15 cellular contexts compared by ENCODE assay signal in genomic region chr9:117547904-117548303, GRCh38.
DNase-seq lines count a peak whose midpoint lies in the region; ATAC-seq and TF ChIP-seq lines count a peak whose summit lies in the region.
"Had no signal": no experiment of that assay in that cellular context is flagged by ENCODE, and none has a peak within 500 bp of the region (broad histone marks: within the 10 kb centered on the region; RNA-seq: fewer than 3 reads in every experiment).

No MANE protein-coding gene starts in this region.

- intact Hi-C loops in natural killer cell (cut with micrococcal nuclease) (no loop called here), stomach (cut with DNase I; ENCODE audit: low total_unique reads) (no loop called here)

- peak overlapping the region; percentile 46 for H3K4me3 Mint-ChIP-seq in natural killer cell
- no peak overlapping the region for H3K4me3 Mint-ChIP-seq in natural killer cell treated with Interleukin-12 subunit alpha and Interleukin-12 subunit beta and Interleukin-15 and Interleukin-18, amount 100 ng/mL, for 72 hours
- H3K4me3 Mint-ChIP-seq: CD4-positive, CD25-positive, alpha-beta regulatory T cell; GM23338 had no signal

- H3K36me3 ChIP-seq in WERI-Rb-1 (no peaks in the 10 kb centered on the region), stomach (no peaks in the 10 kb centered on the region)
- H3K36me3 ChIP-seq: BLaER1 treated with 17β-estradiol and CSF1 and Interleukin-3, amounts not matched to agents 10 nM and 100 nM had no signal

- no peak for TF ChIP-seq CTCF in natural killer cell (IDR thresholded peaks at IDR 0.05)
- no peak for TF ChIP-seq CTCF in WERI-Rb-1 (IDR thresholded peaks at IDR 0.05; ENCODE audit: low read depth, low read length)
- TF ChIP-seq CTCF in stomach (IDR thresholded peaks at IDR 0.05) = no peak

- ATAC-seq in natural killer cell = no peak
- ATAC-seq in natural killer cell treated with Interleukin-12 subunit alpha and Interleukin-12 subunit beta and Interleukin-15 and Interleukin-18, amount 100 ng/mL, for 72 hours = no peak
- ATAC-seq: GM23338 had no signal

- H3K4me3 ChIP-seq in WERI-Rb-1 (ENCODE audit: low read depth, low read length) = peak overlapping the region; percentile 54
- no peak overlapping the region for H3K4me3 ChIP-seq in stomach
- H3K4me3 ChIP-seq: BLaER1 treated with 17β-estradiol and CSF1 and Interleukin-3, amounts not matched to agents 10 nM and 100 nM; GM23338 had no signal

- no peak for TF ChIP-seq POLR2A in stomach (IDR thresholded peaks at IDR 0.05)

- no peaks in the 10 kb centered on the region for H3K36me3 Mint-ChIP-seq in natural killer cell
- no peaks in the 10 kb centered on the region for H3K36me3 Mint-ChIP-seq in natural killer cell treated with Interleukin-12 subunit alpha and Interleukin-12 subunit beta and Interleukin-15 and Interleukin-18, amount 100 ng/mL, for 72 hours
- H3K36me3 Mint-ChIP-seq: CD4-positive, CD25-positive, alpha-beta regulatory T cell had no signal

- H3K9me3 Mint-ChIP-seq in natural killer cell = peaks cover 0 to 6% of the 10 kb centered on the region in 2 donors
- peaks cover 7% of the 10 kb centered on the region for H3K9me3 Mint-ChIP-seq in natural killer cell treated with Interleukin-12 subunit alpha and Interleukin-12 subunit beta and Interleukin-15 and Interleukin-18, amount 100 ng/mL, for 72 hours
- H3K9me3 Mint-ChIP-seq: GM23338, H9 had no signal

- H3K4me1 Mint-ChIP-seq in natural killer cell = peaks cover 11 to 13% of the 10 kb centered on the region in 2 donors
- peaks cover 5 to 6% of the 10 kb centered on the region in 2 donors for H3K4me1 Mint-ChIP-seq in natural killer cell treated with Interleukin-12 subunit alpha and Interleukin-12 subunit beta and Interleukin-15 and Interleukin-18, amount 100 ng/mL, for 72 hours (ENCODE audit: low read depth in 2 of 2)

- H3K27ac ChIP-seq in WERI-Rb-1 (peak overlapping the region; percentile 78), stomach (peak overlapping the region in 3 of 5 donors; percentile 50 to 82 (median 79))
- H3K27ac ChIP-seq: BLaER1 treated with 17β-estradiol and CSF1 and Interleukin-3, amounts not matched to agents 10 nM and 100 nM had no signal

- no peak for DNase-seq in natural killer cell
- DNase-seq in natural killer cell treated with Interleukin-12 subunit alpha and Interleukin-12 subunit beta and Interleukin-15 and Interleukin-18, amount 100 ng/mL, for 72 hours (ENCODE audit: low spot score) = no peak
- DNase-seq in WERI-Rb-1 = no peak
- peak; percentile 13 for DNase-seq in myocyte (ENCODE audit: low read depth)
- no peak for DNase-seq in stomach
- DNase-seq in KG1 (lab: John Stamatoyannopoulos, UW) = no peak
- no peak for DNase-seq in stimulated activated CD4-positive, alpha-beta T cell treated with anti-CD3 and anti-CD28 coated beads, Interleukin-2, amount 100 ng/mL, for 24 hours
- no peak for DNase-seq in NCI-H2227 (lab: John Stamatoyannopoulos, UW; ENCODE audit: unreplicated experiment)
- DNase-seq: ACHN; CD4-positive, CD25-positive, alpha-beta regulatory T cell; DMS 273 treated with DMSO at 0.1 percent for 48 hours; EL; H9 had no signal

- 62 to 69% (median 66%) methylated on average over 3 of the region's 3 CpGs for WGBS in stomach, 5 donors

- peaks cover 0 to 7% (median 1%) of the 10 kb centered on the region in 4 donors for H3K4me1 ChIP-seq in stomach

- no peaks in the 10 kb centered on the region for H3K27me3 ChIP-seq in WERI-Rb-1 (ENCODE audit: insufficient read depth, low read depth, severe bottlenecking)
- no peaks in the 10 kb centered on the region for H3K27me3 ChIP-seq in stomach
- H3K27me3 ChIP-seq: BLaER1 treated with 17β-estradiol and CSF1 and Interleukin-3, amounts not matched to agents 10 nM and 100 nM had no signal

- H3K27ac Mint-ChIP-seq in natural killer cell = peak overlapping the region in 1 of 2 donors; percentile 72
- no peak overlapping the region for H3K27ac Mint-ChIP-seq in natural killer cell treated with Interleukin-12 subunit alpha and Interleukin-12 subunit beta and Interleukin-15 and Interleukin-18, amount 100 ng/mL, for 72 hours
- H3K27ac Mint-ChIP-seq: CD4-positive, CD25-positive, alpha-beta regulatory T cell had no signal

- H3K9me3 ChIP-seq in WERI-Rb-1 (ENCODE audit: severe bottlenecking) (no peaks in the 10 kb centered on the region), stomach (no peaks in the 10 kb centered on the region)
- H3K9me3 ChIP-seq: BLaER1 treated with 17β-estradiol and CSF1 and Interleukin-3, amounts not matched to agents 10 nM and 100 nM had no signal

- H3K27me3 Mint-ChIP-seq in natural killer cell (ENCODE audit: low read depth in 2 of 2) = no peaks in the 10 kb centered on the region
- peaks cover 2 to 7% of the 10 kb centered on the region in 2 donors for H3K27me3 Mint-ChIP-seq in natural killer cell treated with Interleukin-12 subunit alpha and Interleukin-12 subunit beta and Interleukin-15 and Interleukin-18, amount 100 ng/mL, for 72 hours
- H3K27me3 Mint-ChIP-seq: CD4-positive, CD25-positive, alpha-beta regulatory T cell had no signal

- TF ChIP-seq EP300 in stomach (IDR thresholded peaks at IDR 0.05) = no peak
